8 cellular contexts compared by ENCODE assay signal in the genomic region with DNA sequence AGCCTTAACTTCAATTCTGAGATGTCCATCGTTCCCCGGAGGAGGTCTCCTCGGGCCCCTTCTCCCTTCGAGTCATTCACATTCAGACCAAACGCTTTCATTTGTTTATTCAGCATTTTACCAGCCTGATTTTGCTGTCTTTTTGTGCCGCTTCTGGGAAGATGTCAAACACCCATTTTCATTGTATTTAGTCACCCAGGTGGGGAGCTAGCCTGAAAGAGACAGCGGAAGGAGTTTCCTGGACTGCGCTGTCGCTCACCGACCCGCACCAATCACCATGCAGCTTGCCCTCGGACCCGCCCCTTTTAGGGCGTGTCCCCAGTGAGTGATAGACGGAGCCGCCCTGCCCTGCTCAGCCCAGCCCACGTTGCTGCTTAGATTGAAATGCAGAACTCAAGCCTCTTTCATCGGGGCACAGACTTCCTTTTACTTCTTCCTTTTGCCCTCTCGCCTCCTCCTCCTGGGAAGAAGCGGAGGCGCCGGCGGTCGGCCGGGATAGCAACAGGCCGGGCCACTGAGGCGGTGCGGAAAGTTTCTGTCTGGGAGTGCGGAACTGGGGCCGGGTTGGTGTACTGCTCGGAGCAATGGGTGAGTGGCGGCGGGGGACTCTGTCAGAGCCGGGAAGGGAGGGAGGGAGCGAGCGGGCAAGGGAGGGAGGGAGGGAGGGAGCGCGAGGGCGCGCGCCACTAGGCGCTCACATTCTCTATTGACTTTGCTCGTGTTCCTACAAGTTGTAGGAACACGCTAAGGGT. TPM values are rescaled to one million over a fixed set of nuclear protein-coding genes. Genes with fewer than 3 reads are reported as not detected.
DNase-seq lines count a peak whose midpoint lies in the region; ATAC-seq and TF ChIP-seq lines count a peak whose summit lies in the region.

PAX9 (plus strand) TSS at position 355 of the 752 bp plus-strand sequence; CDS start at position 585, 230 bp downstream.

- peak within 1 kb of the TSS; percentile 41 for H3K4me3 ChIP-seq in fibroblast of mammary gland (ENCODE audit: control insufficient read depth, low read depth, low read length)
- H3K4me3 ChIP-seq in neural cell (ENCODE audit: low read length), result peak within 1 kb of the TSS; percentile 61
- H3K4me3 ChIP-seq in effector memory CD4-positive, alpha-beta T cell (ENCODE audit: insufficient read depth, low read depth, low read length, poor library complexity, severe bottlenecking), result no peak within 1 kb of the TSS

- no peak within 1 kb of the TSS for H3K4me2 ChIP-seq in neural cell (ENCODE audit: low read length)

- TF ChIP-seq CTCF in VCaP (conservative IDR thresholded peaks at IDR 0.05) (no peak), fibroblast of mammary gland (conservative IDR thresholded peaks at IDR 0.05; ENCODE audit: control insufficient read depth, insufficient read depth, low read depth, low read length) (no peak), neural cell (IDR thresholded peaks at IDR 0.05; ENCODE audit: poor library complexity, severe bottlenecking) (no peak)

- H4K20me1 ChIP-seq in neural cell (ENCODE audit: insufficient read depth), result no peaks in the 10 kb centered on the region

- H3F3A ChIP-seq in neural cell (ENCODE audit: insufficient read depth, low read length, poor library complexity, severe bottlenecking), result no peaks in the 10 kb centered on the region

- peak; percentile 81 for ATAC-seq in HG02798 (IDR thresholded peaks at IDR 0.05; ENCODE audit: poor library complexity, unreplicated experiment)

- H3K27me3 ChIP-seq in neural cell (ENCODE audit: insufficient read depth, low read depth, low read length), result peaks cover 100% of the 10 kb centered on the region
- peaks cover 53% of the 10 kb centered on the region for H3K27me3 ChIP-seq in effector memory CD4-positive, alpha-beta T cell (replicated peaks; ENCODE audit: control insufficient read depth, insufficient read depth, low read length, poor library complexity, severe bottlenecking)

- peak within 1 kb of the TSS; percentile 94 for H3K27ac ChIP-seq in VCaP
- H3K27ac ChIP-seq in neural cell (ENCODE audit: low read length), result no peak within 1 kb of the TSS
- H3K27ac ChIP-seq in effector memory CD4-positive, alpha-beta T cell (ENCODE audit: insufficient read depth, low read length, poor library complexity, severe bottlenecking), result no peak within 1 kb of the TSS

- DNase-seq in activated T-cell treated with anti-CD3 and anti-CD28 coated beads for 48 hours (ENCODE audit: low read depth) (peak; percentile 53), NCI-H2029 (lab: John Stamatoyannopoulos, UW) (peak; percentile 97), fibroblast of mammary gland (ENCODE audit: low read depth) (peak; percentile 66)
- no peak for DNase-seq in activated T-cell treated with anti-CD3 and anti-CD28 coated beads, Interleukin-2, amount 50 U/mL, for 1 hour
- DNase-seq in effector memory CD4-positive, alpha-beta T cell, result no peak

- H2AFZ ChIP-seq in neural cell (ENCODE audit: low read depth, low read length), result no peak within 1 kb of the TSS

- H3K9ac ChIP-seq in neural cell (ENCODE audit: low read length), result no peak within 1 kb of the TSS

- no peak for TF ChIP-seq RAD21 in neural cell (conservative IDR thresholded peaks at IDR 0.05)

- H3K9me3 ChIP-seq in neural cell (ENCODE audit: low read length), result no peaks in the 10 kb centered on the region
- H3K9me3 ChIP-seq in effector memory CD4-positive, alpha-beta T cell (ENCODE audit: control insufficient read depth, low read length), result no peaks in the 10 kb centered on the region

- H3K79me2 ChIP-seq in neural cell (replicated peaks; ENCODE audit: insufficient read depth, low read length), result no peaks in the 10 kb centered on the region

- H3K4me1 ChIP-seq in effector memory CD4-positive, alpha-beta T cell (ENCODE audit: control insufficient read depth, insufficient read depth, low read length, poor library complexity, severe bottlenecking), result peaks cover 15% of the 10 kb centered on the region

- H3K36me3 ChIP-seq in neural cell (ENCODE audit: insufficient read depth, low read length), result no peaks in the 10 kb centered on the region
- no peaks in the 10 kb centered on the region for H3K36me3 ChIP-seq in effector memory CD4-positive, alpha-beta T cell (ENCODE audit: control insufficient read depth, insufficient read depth, low read length)

- no peaks in the 10 kb centered on the region for H3K9me2 ChIP-seq in neural cell (ENCODE audit: insufficient read depth, low read length)

- no peak for TF ChIP-seq EP300 in neural cell (conservative IDR thresholded peaks at IDR 0.05; ENCODE audit: poor library complexity, severe bottlenecking)

TF ChIP-seq in neural cell, 6 proteins besides CTCF, POLR2A, EP300 and RAD21:
- TF ChIP-seq POLR2AphosphoS5 (IDR thresholded peaks at IDR 0.05) (no peak), EZH2 (IDR thresholded peaks at IDR 0.05; ENCODE audit: borderline replicate concordance, insufficient read depth, low read length, poor library complexity, severe bottlenecking) (peak; percentile 45)

RNA-seq across cellular contexts. Expression of gene PAX9, which starts in this region (rescaled TPM):
- not detected in 2 replicates for polyA plus RNA-seq in neural cell
- polyA minus RNA-seq in neural cell, result not detected in 2 replicates

Comparison
In these comparisons a context has a peak if more than half of its experiments do, and no peak if none do; other contexts are left out.
1. DNase-seq: peak in activated T-cell treated with anti-CD3 and anti-CD28 coated beads for 48 hours (single experiment), NCI-H2029 (single experiment) and fibroblast of mammary gland (single experiment); none in activated T-cell treated with anti-CD3 and anti-CD28 coated beads, Interleukin-2, amount 50 U/mL, for 1 hour (single experiment) and effector memory CD4-positive, alpha-beta T cell (0 of 3).